Comparison of ENCODE assay signal across 8 cellular contexts in the genomic region with DNA sequence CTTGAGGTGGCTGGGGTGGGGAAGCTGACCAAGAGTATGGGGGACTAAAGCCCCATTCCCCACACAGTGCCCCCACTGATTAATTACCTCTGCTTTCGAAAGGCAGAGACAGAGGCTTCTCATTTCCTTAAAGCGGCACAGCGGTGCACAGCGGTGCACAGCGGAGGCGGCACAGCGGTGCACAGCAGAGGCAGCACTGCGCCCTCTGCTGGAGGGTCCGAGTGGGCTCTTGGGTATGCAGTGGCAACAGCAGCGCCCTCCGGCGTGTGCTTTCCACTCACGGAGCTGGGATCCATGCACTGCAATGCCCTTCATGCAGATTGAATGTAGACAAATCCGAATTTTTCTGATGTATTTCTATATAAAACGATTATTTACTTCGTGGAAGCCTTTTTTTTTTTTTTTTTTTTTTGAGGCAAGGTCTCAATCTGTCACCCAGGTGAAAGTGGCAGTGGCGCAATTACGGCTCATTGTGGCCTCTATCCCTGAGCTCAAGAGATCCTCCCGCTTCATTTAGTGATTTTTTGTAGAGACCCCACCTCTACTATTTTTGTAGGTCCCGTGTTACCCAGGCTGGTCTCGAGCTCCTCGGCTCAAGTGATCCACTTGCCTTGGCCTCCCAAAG. TPM values are rescaled to one million over a fixed set of nuclear protein-coding genes. Genes with fewer than 3 reads are reported as not detected.
DNase-seq lines count a peak whose midpoint lies in the region; ATAC-seq, FAIRE-seq and TF ChIP-seq lines count a peak whose summit lies in the region.

No MANE protein-coding gene starts in this region.

- H3K4me3 Mint-ChIP-seq in activated T-cell treated with anti-CD3 and anti-CD28 coated beads, Interleukin-2, amount 50 U/mL, for 24 hours: no peak overlapping the region

- H3K9me3 Mint-ChIP-seq in activated T-cell treated with anti-CD3 and anti-CD28 coated beads, Interleukin-2, amount 50 U/mL, for 24 hours: no peaks in the 10 kb centered on the region

- ATAC-seq in HG02588 (IDR thresholded peaks at IDR 0.05; ENCODE audit: unreplicated experiment): peak; percentile 97

- H3K4me1 Mint-ChIP-seq in activated T-cell treated with anti-CD3 and anti-CD28 coated beads, Interleukin-2, amount 50 U/mL, for 24 hours (ENCODE audit: low read depth): peaks cover 7% of the 10 kb centered on the region

- peak; percentile 81 for TF ChIP-seq CTCF in fibroblast of villous mesenchyme (IDR thresholded peaks at IDR 0.05; ENCODE audit: insufficient read depth, low read depth, low read length)

- no peaks in the 10 kb centered on the region for H3K36me3 Mint-ChIP-seq in activated T-cell treated with anti-CD3 and anti-CD28 coated beads, Interleukin-2, amount 50 U/mL, for 24 hours (ENCODE audit: low read depth)

- peak; percentile 11 for DNase-seq in GM18507 (ENCODE audit: extremely low spot score, insufficient read length, low read depth)
- DNase-seq in NCI-H69 (lab: John Stamatoyannopoulos, UW): peak; percentile 63
- peak; percentile 74 for DNase-seq in activated T-cell treated with anti-CD3 and anti-CD28 coated beads, Interleukin-2, amount 50 U/mL, for 24 hours
- DNase-seq in fibroblast of villous mesenchyme (ENCODE audit: low read depth): peak; percentile 51
- peak; percentile 23 for DNase-seq in retina
- DNase-seq in globus pallidus (ENCODE audit: low spot score): no peak
- DNase-seq in GOT3 (lab: John Stamatoyannopoulos, UW): no peak

- peak overlapping the region; percentile 5 for H3K4me3 ChIP-seq in fibroblast of villous mesenchyme (ENCODE audit: low read depth, low read length)

- peaks cover 56% of the 10 kb centered on the region for H3K27me3 Mint-ChIP-seq in activated T-cell treated with anti-CD3 and anti-CD28 coated beads, Interleukin-2, amount 50 U/mL, for 24 hours

- H3K27ac Mint-ChIP-seq in activated T-cell treated with anti-CD3 and anti-CD28 coated beads, Interleukin-2, amount 50 U/mL, for 24 hours: no peak overlapping the region

- peak; percentile 64 for FAIRE-seq in GM18507 (lab: Jason Lieb, UNC)

RNA-seq across cellular contexts. Expression of a gene that starts 19.7 kb away (rescaled TPM):
- 21.6 and 30.2 TPM in 2 replicates for total RNA-seq in fibroblast of villous mesenchyme

Comparison
In these comparisons a context has a peak if more than half of its experiments do, and no peak if none do; other contexts are left out.
1. DNase-seq: peak in GM18507 (single experiment), NCI-H69 (single experiment), activated T-cell treated with anti-CD3 and anti-CD28 coated beads, Interleukin-2, amount 50 U/mL, for 24 hours (single experiment), fibroblast of villous mesenchyme (single experiment) and retina (single experiment); none in globus pallidus (single experiment) and GOT3 (single experiment).